ENCODE assay signal across 1 cellular context in genomic region chr19:15431396-15432017, GRCh38.
TF ChIP-seq lines count a peak whose summit lies in the region.

No MANE protein-coding gene starts in this region.

TF ChIP-seq in K562, 482 proteins besides CTCF, POLR2A, EP300 and RAD21:
- no peak for TF ChIP-seq PCBP1 (IDR thresholded peaks at IDR 0.05; ENCODE audit: low read depth, low read length, poor library complexity, severe bottlenecking)
- TF ChIP-seq TEAD1 (CRISPR knock-in tag; IDR thresholded peaks at IDR 0.05): 0 out of 4 replicates have a peak, but pooled peaks of 1 of the 2 experiments have one; percentile 48
